In genomic region chr18:24016643-24017042, GRCh38 we compare ENCODE assay signal across 8 cellular contexts. TPM values are rescaled to one million over a fixed set of nuclear protein-coding genes. Genes with fewer than 3 reads are reported as not detected.
A peak's percentile ranks its signal among the peaks of the same experiment; 100 is the strongest.
DNase-seq lines count a peak whose midpoint lies in the region; ATAC-seq and TF ChIP-seq lines count a peak whose summit lies in the region.

No MANE protein-coding gene starts in this region.

- H3K27me3 ChIP-seq in mesenchymal stem cell (ENCODE audit: control insufficient read depth in 1 of 2, insufficient read depth in 1 of 2, low read length in 2 of 2): no peaks in the 10 kb centered on the region

- H3K4me2 ChIP-seq in mesenchymal stem cell (ENCODE audit: low read length, poor library complexity, severe bottlenecking): no peak overlapping the region

- 67% methylated on average over 1 of the region's 2 CpGs for WGBS in mesenchymal stem cell

- no peak overlapping the region for H2AFZ ChIP-seq in mesenchymal stem cell (ENCODE audit: low read depth, low read length)

- H3K9me3 ChIP-seq in mesenchymal stem cell (ENCODE audit: control insufficient read depth, low read length): no peaks in the 10 kb centered on the region

- H2BK12ac ChIP-seq in mesenchymal stem cell (ENCODE audit: low read length in 2 of 2): no peak overlapping the region

- peaks cover 0 to 8% of the 10 kb centered on the region in 2 experiments for H3K36me3 ChIP-seq in mesenchymal stem cell (ENCODE audit: control insufficient read depth in 1 of 2, insufficient read depth in 2 of 2, low read depth in 1 of 2, low read length in 2 of 2)

- TF ChIP-seq CTCF in GM13976 (IDR thresholded peaks at IDR 0.05; ENCODE audit: borderline replicate concordance, control extremely low read depth, extremely low read depth, insufficient read depth, missing control alignments): no peak

- H3K27ac Mint-ChIP-seq in activated naive CD8-positive, alpha-beta T cell treated with anti-CD3 and anti-CD28 coated beads for 36 hours: no peak overlapping the region

- H3K9ac ChIP-seq in mesenchymal stem cell (ENCODE audit: low read length): peak overlapping the region; percentile 90

- peaks cover 23% of the 10 kb centered on the region for H3K79me1 ChIP-seq in mesenchymal stem cell (replicated peaks; ENCODE audit: low read length, poor library complexity, severe bottlenecking)

- H3K9me3 Mint-ChIP-seq in activated naive CD8-positive, alpha-beta T cell treated with anti-CD3 and anti-CD28 coated beads for 36 hours: no peaks in the 10 kb centered on the region

- H3K4me1 ChIP-seq in mesenchymal stem cell (ENCODE audit: control insufficient read depth, insufficient read depth, low read depth, low read length): peaks cover 4% of the 10 kb centered on the region

- no peak overlapping the region for H2BK15ac ChIP-seq in mesenchymal stem cell (ENCODE audit: low read depth, poor library complexity, severe bottlenecking)

- peak overlapping the region in 1 of 2 experiments; percentile 80 for H3K4me3 ChIP-seq in mesenchymal stem cell (ENCODE audit: insufficient read depth in 1 of 2, low read depth in 1 of 2, low read length in 2 of 2)

- intact Hi-C loops in left cardiac atrium (cut with DNase I): loop anchor here (10.0 kb wide), 3 partner anchors 48 to 98 kb away; no protein-coding TSS in a partner anchor

- no peak overlapping the region for H2BK5ac ChIP-seq in mesenchymal stem cell (ENCODE audit: low read depth, low read length, poor library complexity, severe bottlenecking)

- H3K4me1 Mint-ChIP-seq in activated naive CD8-positive, alpha-beta T cell treated with anti-CD3 and anti-CD28 coated beads for 36 hours: peaks cover 69% of the 10 kb centered on the region

- H3K4me3 Mint-ChIP-seq in activated naive CD8-positive, alpha-beta T cell treated with anti-CD3 and anti-CD28 coated beads for 36 hours: peak overlapping the region; percentile 94

- in situ Hi-C loops in GM13976 (cut with MboI; ENCODE audit: low sequenced_read_pairs, unreplicated experiment): loop anchor here (10.0 kb wide), 1 partner anchor 108 kb away; no protein-coding TSS in a partner anchor

- peaks cover 38% of the 10 kb centered on the region for H3K36me3 Mint-ChIP-seq in activated naive CD8-positive, alpha-beta T cell treated with anti-CD3 and anti-CD28 coated beads for 36 hours

- H4K8ac ChIP-seq in mesenchymal stem cell (ENCODE audit: low read length): no peak overlapping the region

- no peak overlapping the region for H3K27ac ChIP-seq in mesenchymal stem cell (ENCODE audit: low read length, poor library complexity, severe bottlenecking)

- ATAC-seq in left cardiac atrium (no peak), HG03521 (IDR thresholded peaks at IDR 0.05; ENCODE audit: unreplicated experiment) (no peak)

- peak; percentile 34 for DNase-seq in DMS114 treated with DMSO at 0.1 percent for 48 hours (lab: John Stamatoyannopoulos, UW; ENCODE audit: unreplicated experiment)
- DNase-seq in HT1080 (ENCODE audit: low read depth): peak; percentile 46
- no peak for DNase-seq in activated naive CD8-positive, alpha-beta T cell treated with anti-CD3 and anti-CD28 coated beads for 36 hours
- no peak for DNase-seq in mesenchymal stem cell
- no peak for DNase-seq in left cardiac atrium
- DNase-seq in GM13976 (ENCODE audit: low spot score): no peak
- DNase-seq in cortex of kidney (lab: John Stamatoyannopoulos, UW): no peak

- H3K18ac ChIP-seq in mesenchymal stem cell (ENCODE audit: low read depth in 1 of 2, low read length in 2 of 2): no peak overlapping the region

- no peak overlapping the region for H2AK5ac ChIP-seq in mesenchymal stem cell (ENCODE audit: low read length, severe bottlenecking)

- no peak overlapping the region for H3K4ac ChIP-seq in mesenchymal stem cell (ENCODE audit: low read depth in 1 of 2, low read length in 2 of 2)

- no peak overlapping the region for H2BK120ac ChIP-seq in mesenchymal stem cell (ENCODE audit: low read depth, low read length)

- H3K14ac ChIP-seq in mesenchymal stem cell (ENCODE audit: low read length in 2 of 2): no peak overlapping the region

- no peak overlapping the region for H3K23ac ChIP-seq in mesenchymal stem cell (ENCODE audit: low read length in 2 of 2)

- H4K91ac ChIP-seq in mesenchymal stem cell (ENCODE audit: low read length): no peak overlapping the region

- H3K27me3 Mint-ChIP-seq in activated naive CD8-positive, alpha-beta T cell treated with anti-CD3 and anti-CD28 coated beads for 36 hours: no peaks in the 10 kb centered on the region

RNA-seq across cellular contexts. Expression of gene TTC39C, which starts 2.1 kb away (rescaled TPM):
- total RNA-seq in HT1080 (2014; rRNA removed; shearing (Covaris generic)): 20.4 and 20.8 TPM in 2 replicates
- 20.2 and 22.4 TPM in 2 replicates for polyA plus RNA-seq in HT1080 (2015; cell fraction: cytosol; rRNA removed)
- polyA plus RNA-seq in HT1080 (2015; cell fraction: nucleus; rRNA removed): 21.2 and 28.1 TPM in 2 replicates
- 10 to 100 TPM; 43.8 to 45.3 TPM for total RNA-seq in activated naive CD8-positive, alpha-beta T cell treated with anti-CD3 and anti-CD28 coated beads for 36 hours
- 2.9 TPM for polyA plus RNA-seq in mesenchymal stem cell (2013, experiment 1 of 2)
- polyA plus RNA-seq in mesenchymal stem cell (2013, experiment 2 of 2): 3.6 TPM
- 1 to 10 TPM; 7.6 to 8.9 TPM for total RNA-seq in left cardiac atrium

Comparison
In these comparisons a context has a peak if more than half of its experiments do, and no peak if none do; other contexts are left out.
1. DNase-seq: peak in DMS114 treated with DMSO at 0.1 percent for 48 hours (single experiment) and HT1080 (single experiment); none in activated naive CD8-positive, alpha-beta T cell treated with anti-CD3 and anti-CD28 coated beads for 36 hours (single experiment), mesenchymal stem cell (single experiment), left cardiac atrium (single experiment), GM13976 (single experiment) and cortex of kidney (single experiment).